1 cellular context compared by ENCODE assay signal in genomic region chr20:31712112-31712553, GRCh38.
TF ChIP-seq lines count a peak whose summit lies in the region.

No MANE protein-coding gene starts in this region.

TF ChIP-seq in HepG2, 621 proteins besides CTCF, POLR2A, EP300 and RAD21 (continued from another document and continues in another):
- TF ChIP-seq CAMTA2 (CRISPR knock-in tag; IDR thresholded peaks at IDR 0.05; ENCODE audit: borderline replicate concordance), result no peak
- no peak for TF ChIP-seq RBFOX2 (IDR thresholded peaks at IDR 0.05; ENCODE audit: low read depth, low read length)
- no peak for TF ChIP-seq CCAR2 (optimal IDR thresholded peaks at IDR 0.05; ENCODE audit: low read depth, low read length)
- TF ChIP-seq ZNF816 (CRISPR knock-in tag; IDR thresholded peaks at IDR 0.05; ENCODE audit: borderline replicate concordance), result no peak
- TF ChIP-seq ZSCAN31 (CRISPR knock-in tag; IDR thresholded peaks at IDR 0.05; ENCODE audit: low read depth), result no peak
- TF ChIP-seq MBD4 (IDR thresholded peaks at IDR 0.05; ENCODE audit: borderline replicate concordance, low read length), result no peak
- no peak for TF ChIP-seq ARNTL (CRISPR knock-in tag; IDR thresholded peaks at IDR 0.05)
- no peak for TF ChIP-seq PHF5A (CRISPR knock-in tag; IDR thresholded peaks at IDR 0.05; ENCODE audit: low read depth, unreplicated experiment)
- TF ChIP-seq MIER3 (CRISPR knock-in tag; IDR thresholded peaks at IDR 0.05; ENCODE audit: borderline replicate concordance), result no peak; the same call in 1 of the 2 replicates
- TF ChIP-seq ZNF598 (CRISPR knock-in tag; IDR thresholded peaks at IDR 0.05; ENCODE audit: borderline replicate concordance), result no peak
- no peak for TF ChIP-seq NCOA2 (CRISPR knock-in tag; IDR thresholded peaks at IDR 0.05)
- TF ChIP-seq ZNF329 (CRISPR knock-in tag; IDR thresholded peaks at IDR 0.05; ENCODE audit: low read depth), result no peak
- no peak for TF ChIP-seq ATF4 (CRISPR knock-in tag; IDR thresholded peaks at IDR 0.05)
- no peak for TF ChIP-seq ZBTB10 (CRISPR knock-in tag; IDR thresholded peaks at IDR 0.05; ENCODE audit: borderline replicate concordance)
- TF ChIP-seq ZNF770 (CRISPR knock-in tag; IDR thresholded peaks at IDR 0.05), result no peak
- no peak for TF ChIP-seq ZNF775 (CRISPR knock-in tag; IDR thresholded peaks at IDR 0.05; ENCODE audit: borderline replicate concordance)
- TF ChIP-seq TCF7L2 (IDR thresholded peaks at IDR 0.05; ENCODE audit: low read depth, low read length), result no peak
- no peak for TF ChIP-seq ATM (IDR thresholded peaks at IDR 0.05; ENCODE audit: borderline replicate concordance)
- TF ChIP-seq REPIN1 (CRISPR knock-in tag; IDR thresholded peaks at IDR 0.05; ENCODE audit: borderline replicate concordance, low read depth), result no peak
- no peak for TF ChIP-seq ISL2 (CRISPR knock-in tag; IDR thresholded peaks at IDR 0.05)
- TF ChIP-seq ZSCAN9 (CRISPR knock-in tag; IDR thresholded peaks at IDR 0.05; ENCODE audit: borderline replicate concordance), result no peak
- no peak for TF ChIP-seq ZNF138 (CRISPR knock-in tag; IDR thresholded peaks at IDR 0.05; ENCODE audit: low read depth)
- TF ChIP-seq ZNF484 (CRISPR knock-in tag; IDR thresholded peaks at IDR 0.05; ENCODE audit: borderline replicate concordance, low read depth), result no peak
- peak; percentile 4; the same call in 1 of the 2 replicates for TF ChIP-seq TFAP4 (IDR thresholded peaks at IDR 0.05; ENCODE audit: borderline replicate concordance, low read depth)
- no peak for TF ChIP-seq ZNF510 (CRISPR knock-in tag; IDR thresholded peaks at IDR 0.05; ENCODE audit: low read depth)
- no peak for TF ChIP-seq BCL3 (CRISPR knock-in tag; IDR thresholded peaks at IDR 0.05)
- no peak for TF ChIP-seq SOX5 (CRISPR knock-in tag; IDR thresholded peaks at IDR 0.05; ENCODE audit: borderline replicate concordance)
- TF ChIP-seq NR2F2 (IDR thresholded peaks at IDR 0.05; ENCODE audit: borderline replicate concordance, low read depth), result no peak; the same call in 1 of the 2 replicates
- TF ChIP-seq ZNF768 (CRISPR knock-in tag; IDR thresholded peaks at IDR 0.05), result peak; percentile 39; the same call in 1 of the 2 replicates
- TF ChIP-seq EEA1 (CRISPR knock-in tag; IDR thresholded peaks at IDR 0.05; ENCODE audit: borderline replicate concordance), result no peak
- no peak for TF ChIP-seq PAF1 (CRISPR knock-in tag; IDR thresholded peaks at IDR 0.05)
- TF ChIP-seq GLI4 (CRISPR knock-in tag; IDR thresholded peaks at IDR 0.05; ENCODE audit: borderline replicate concordance), result no peak
- TF ChIP-seq KDM3A (CRISPR knock-in tag; IDR thresholded peaks at IDR 0.05; ENCODE audit: low read depth), result no peak; the same call in 1 of the 2 replicates
- TF ChIP-seq KLF6 (CRISPR knock-in tag; IDR thresholded peaks at IDR 0.05), result no peak
- peak; percentile 61; the same call in 1 of the 2 replicates for TF ChIP-seq HMGXB3 (CRISPR knock-in tag; IDR thresholded peaks at IDR 0.05; ENCODE audit: borderline replicate concordance)
- no peak for TF ChIP-seq ZBTB14 (CRISPR knock-in tag; IDR thresholded peaks at IDR 0.05)
- no peak for TF ChIP-seq ZNF670 (CRISPR knock-in tag; IDR thresholded peaks at IDR 0.05; ENCODE audit: borderline replicate concordance)
- TF ChIP-seq POGZ (CRISPR knock-in tag; IDR thresholded peaks at IDR 0.05), result 0 out of 2 replicates have a peak, but pooled peaks have one; percentile 41
- TF ChIP-seq KDM4B (CRISPR knock-in tag; IDR thresholded peaks at IDR 0.05), result no peak; the same call in 1 of the 2 replicates
- TF ChIP-seq MTF2 (CRISPR knock-in tag; IDR thresholded peaks at IDR 0.05; ENCODE audit: borderline replicate concordance), result no peak
- TF ChIP-seq DDIT3 (CRISPR knock-in tag; IDR thresholded peaks at IDR 0.05), result 0 out of 2 replicates have a peak, but pooled peaks have one; percentile 72
- TF ChIP-seq ZBTB26 (CRISPR knock-in tag; IDR thresholded peaks at IDR 0.05; ENCODE audit: borderline replicate concordance), result no peak
- no peak for TF ChIP-seq MED13 (CRISPR knock-in tag; IDR thresholded peaks at IDR 0.05)
- TF ChIP-seq ZNF678 (CRISPR knock-in tag; IDR thresholded peaks at IDR 0.05), result no peak
- TF ChIP-seq ZBTB34 (CRISPR knock-in tag; IDR thresholded peaks at IDR 0.05), result no peak
- TF ChIP-seq PCBP1 (IDR thresholded peaks at IDR 0.05; ENCODE audit: borderline replicate concordance, low read depth, low read length), result no peak
- TF ChIP-seq ZNF33A (CRISPR knock-in tag; IDR thresholded peaks at IDR 0.05; ENCODE audit: borderline replicate concordance), result no peak
- TF ChIP-seq ZNF282 (IDR thresholded peaks at IDR 0.05; ENCODE audit: partially characterized antibody), result no peak
- TF ChIP-seq FOXP1 (IDR thresholded peaks at IDR 0.05), result no peak
- TF ChIP-seq FOXP1 (CRISPR knock-in tag; IDR thresholded peaks at IDR 0.05), result no peak
- TF ChIP-seq ZBTB3 (CRISPR knock-in tag; IDR thresholded peaks at IDR 0.05; ENCODE audit: borderline replicate concordance, low read depth), result no peak
- no peak for TF ChIP-seq ZNF644 (CRISPR knock-in tag; IDR thresholded peaks at IDR 0.05; ENCODE audit: low read depth)
- no peak for TF ChIP-seq ELF3 (CRISPR knock-in tag; IDR thresholded peaks at IDR 0.05)
- no peak for TF ChIP-seq ZKSCAN8 (CRISPR knock-in tag; IDR thresholded peaks at IDR 0.05; ENCODE audit: borderline replicate concordance)
- TF ChIP-seq SRY (CRISPR knock-in tag; IDR thresholded peaks at IDR 0.05), result peak; percentile 60; the same call in 1 of the 2 replicates
- no peak for TF ChIP-seq ZNF232 (CRISPR knock-in tag; IDR thresholded peaks at IDR 0.05; ENCODE audit: borderline replicate concordance)
